In the genomic region with DNA sequence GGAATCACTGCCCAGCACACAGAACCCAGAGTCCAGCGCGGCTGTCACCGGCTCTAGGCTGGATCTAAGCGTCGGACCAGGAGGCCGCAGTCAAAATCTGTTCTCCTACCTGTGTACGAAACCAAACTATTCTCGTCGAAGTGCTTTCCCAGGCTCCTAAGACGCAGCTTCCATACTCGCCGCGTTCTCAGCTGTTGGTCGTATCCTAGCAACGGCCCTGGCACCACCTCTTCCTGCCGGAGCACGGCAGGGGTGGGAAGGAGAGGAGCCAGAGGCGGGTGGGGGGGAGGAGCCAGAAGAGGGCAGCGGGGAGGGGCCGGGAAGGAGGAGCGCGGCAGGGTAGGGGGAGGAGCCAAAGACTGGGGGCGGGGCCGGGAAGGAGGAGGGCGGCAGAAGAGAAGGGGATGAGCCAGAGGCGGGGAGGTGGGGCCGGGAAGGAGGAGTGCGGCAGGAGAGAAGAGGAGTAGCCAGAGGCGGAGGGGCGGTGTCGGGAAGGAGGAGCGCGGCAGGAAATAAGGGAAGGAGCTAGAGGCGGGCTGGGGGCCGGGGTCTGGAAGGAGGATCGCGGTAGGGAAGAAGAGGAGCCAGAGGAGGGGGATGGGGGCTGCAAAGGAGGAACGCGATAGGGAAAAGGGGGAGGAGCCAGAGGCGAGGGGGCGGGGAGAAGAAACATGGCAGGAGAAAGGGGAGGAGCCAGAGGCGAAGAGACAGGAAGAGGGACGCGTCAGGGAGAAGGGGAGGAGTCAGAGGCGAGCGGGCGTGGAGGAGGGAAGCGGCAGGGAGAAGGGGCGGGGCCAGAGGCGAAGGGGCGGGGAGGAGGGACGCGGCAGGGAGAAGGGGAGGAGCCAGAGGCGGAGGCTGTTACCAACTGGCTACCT, we compare ENCODE assay signal across 1 cellular context.
TF ChIP-seq lines count a peak whose summit lies in the region.

A gene (minus strand): TSS at position 213 of the 878 bp plus-strand sequence. CDS start 22,255 bp downstream, outside the sequence.

TF ChIP-seq in HEK293, 187 proteins besides CTCF, POLR2A, EP300 and RAD21 (continued from another document):
- TF ChIP-seq, protein P1, sequence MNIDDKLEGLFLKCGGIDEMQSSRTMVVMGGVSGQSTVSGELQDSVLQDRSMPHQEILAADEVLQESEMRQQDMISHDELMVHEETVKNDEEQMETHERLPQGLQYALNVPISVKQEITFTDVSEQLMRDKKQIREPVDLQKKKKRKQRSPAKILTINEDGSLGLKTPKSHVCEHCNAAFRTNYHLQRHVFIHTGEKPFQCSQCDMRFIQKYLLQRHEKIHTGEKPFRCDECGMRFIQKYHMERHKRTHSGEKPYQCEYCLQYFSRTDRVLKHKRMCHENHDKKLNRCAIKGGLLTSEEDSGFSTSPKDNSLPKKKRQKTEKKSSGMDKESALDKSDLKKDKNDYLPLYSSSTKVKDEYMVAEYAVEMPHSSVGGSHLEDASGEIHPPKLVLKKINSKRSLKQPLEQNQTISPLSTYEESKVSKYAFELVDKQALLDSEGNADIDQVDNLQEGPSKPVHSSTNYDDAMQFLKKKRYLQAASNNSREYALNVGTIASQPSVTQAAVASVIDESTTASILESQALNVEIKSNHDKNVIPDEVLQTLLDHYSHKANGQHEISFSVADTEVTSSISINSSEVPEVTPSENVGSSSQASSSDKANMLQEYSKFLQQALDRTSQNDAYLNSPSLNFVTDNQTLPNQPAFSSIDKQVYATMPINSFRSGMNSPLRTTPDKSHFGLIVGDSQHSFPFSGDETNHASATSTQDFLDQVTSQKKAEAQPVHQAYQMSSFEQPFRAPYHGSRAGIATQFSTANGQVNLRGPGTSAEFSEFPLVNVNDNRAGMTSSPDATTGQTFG (tag by site-specific recombination; IDR thresholded peaks at IDR 0.05; ENCODE audit: borderline replicate concordance): no peak
- TF ChIP-seq GLIS2 (tag by site-specific recombination; IDR thresholded peaks at IDR 0.05): peak; percentile 51; the same call in 1 of the 2 replicates
- TF ChIP-seq ZBTB17 (tag by site-specific recombination; IDR thresholded peaks at IDR 0.05): peak; percentile 70
- TF ChIP-seq, protein P2, sequence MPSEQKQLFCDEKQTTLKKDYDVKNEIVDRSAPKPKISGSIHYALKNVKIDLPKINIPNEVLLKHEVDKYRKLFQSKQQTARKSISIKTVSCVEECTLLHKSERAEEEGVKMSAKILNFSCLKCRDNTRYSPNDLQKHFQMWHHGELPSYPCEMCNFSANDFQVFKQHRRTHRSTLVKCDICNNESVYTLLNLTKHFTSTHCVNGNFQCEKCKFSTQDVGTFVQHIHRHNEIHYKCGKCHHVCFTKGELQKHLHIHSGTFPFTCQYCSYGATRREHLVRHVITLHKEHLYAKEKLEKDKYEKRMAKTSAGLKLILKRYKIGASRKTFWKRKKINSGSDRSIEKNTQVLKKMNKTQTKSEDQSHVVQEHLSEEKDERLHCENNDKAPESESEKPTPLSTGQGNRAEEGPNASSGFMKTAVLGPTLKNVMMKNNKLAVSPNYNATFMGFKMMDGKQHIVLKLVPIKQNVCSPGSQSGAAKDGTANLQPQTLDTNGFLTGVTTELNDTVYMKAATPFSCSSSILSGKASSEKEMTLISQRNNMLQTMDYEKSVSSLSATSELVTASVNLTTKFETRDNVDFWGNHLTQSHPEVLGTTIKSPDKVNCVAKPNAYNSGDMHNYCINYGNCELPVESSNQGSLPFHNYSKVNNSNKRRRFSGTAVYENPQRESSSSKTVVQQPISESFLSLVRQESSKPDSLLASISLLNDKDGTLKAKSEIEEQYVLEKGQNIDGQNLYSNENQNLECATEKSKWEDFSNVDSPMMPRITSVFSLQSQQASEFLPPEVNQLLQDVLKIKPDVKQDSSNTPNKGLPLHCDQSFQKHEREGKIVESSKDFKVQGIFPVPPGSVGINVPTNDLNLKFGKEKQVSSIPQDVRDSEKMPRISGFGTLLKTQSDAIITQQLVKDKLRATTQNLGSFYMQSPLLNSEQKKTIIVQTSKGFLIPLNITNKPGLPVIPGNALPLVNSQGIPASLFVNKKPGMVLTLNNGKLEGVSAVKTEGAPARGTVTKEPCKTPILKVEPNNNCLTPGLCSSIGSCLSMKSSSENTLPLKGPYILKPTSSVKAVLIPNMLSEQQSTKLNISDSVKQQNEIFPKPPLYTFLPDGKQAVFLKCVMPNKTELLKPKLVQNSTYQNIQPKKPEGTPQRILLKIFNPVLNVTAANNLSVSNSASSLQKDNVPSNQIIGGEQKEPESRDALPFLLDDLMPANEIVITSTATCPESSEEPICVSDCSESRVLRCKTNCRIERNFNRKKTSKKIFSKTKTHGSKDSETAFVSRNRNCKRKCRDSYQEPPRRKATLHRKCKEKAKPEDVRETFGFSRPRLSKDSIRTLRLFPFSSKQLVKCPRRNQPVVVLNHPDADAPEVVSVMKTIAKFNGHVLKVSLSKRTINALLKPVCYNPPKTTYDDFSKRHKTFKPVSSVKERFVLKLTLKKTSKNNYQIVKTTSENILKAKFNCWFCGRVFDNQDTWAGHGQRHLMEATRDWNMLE (tag by site-specific recombination; conservative IDR thresholded peaks at IDR 0.05; ENCODE audit: low read depth): no peak
- peak; percentile 37 for TF ChIP-seq ZNF335 (tag by site-specific recombination; conservative IDR thresholded peaks at IDR 0.05)
- peak; percentile 90; the same call in 1 of the 2 replicates for TF ChIP-seq ZNF394 (tag by site-specific recombination; IDR thresholded peaks at IDR 0.05; ENCODE audit: borderline replicate concordance)
- TF ChIP-seq KLF1 (tag by site-specific recombination; IDR thresholded peaks at IDR 0.05): peak; percentile 83
- 0 out of 2 replicates have a peak, but pooled peaks have one; percentile 9 for TF ChIP-seq SP7 (tag by site-specific recombination; IDR thresholded peaks at IDR 0.05)
- TF ChIP-seq GLIS1 (tag by site-specific recombination; IDR thresholded peaks at IDR 0.05): peak; percentile 76
- TF ChIP-seq ZNF23 (tag by site-specific recombination; IDR thresholded peaks at IDR 0.05; ENCODE audit: borderline replicate concordance): no peak
- TF ChIP-seq WT1 (tag by site-specific recombination; IDR thresholded peaks at IDR 0.05): peak; percentile 66
- TF ChIP-seq, protein P3, sequence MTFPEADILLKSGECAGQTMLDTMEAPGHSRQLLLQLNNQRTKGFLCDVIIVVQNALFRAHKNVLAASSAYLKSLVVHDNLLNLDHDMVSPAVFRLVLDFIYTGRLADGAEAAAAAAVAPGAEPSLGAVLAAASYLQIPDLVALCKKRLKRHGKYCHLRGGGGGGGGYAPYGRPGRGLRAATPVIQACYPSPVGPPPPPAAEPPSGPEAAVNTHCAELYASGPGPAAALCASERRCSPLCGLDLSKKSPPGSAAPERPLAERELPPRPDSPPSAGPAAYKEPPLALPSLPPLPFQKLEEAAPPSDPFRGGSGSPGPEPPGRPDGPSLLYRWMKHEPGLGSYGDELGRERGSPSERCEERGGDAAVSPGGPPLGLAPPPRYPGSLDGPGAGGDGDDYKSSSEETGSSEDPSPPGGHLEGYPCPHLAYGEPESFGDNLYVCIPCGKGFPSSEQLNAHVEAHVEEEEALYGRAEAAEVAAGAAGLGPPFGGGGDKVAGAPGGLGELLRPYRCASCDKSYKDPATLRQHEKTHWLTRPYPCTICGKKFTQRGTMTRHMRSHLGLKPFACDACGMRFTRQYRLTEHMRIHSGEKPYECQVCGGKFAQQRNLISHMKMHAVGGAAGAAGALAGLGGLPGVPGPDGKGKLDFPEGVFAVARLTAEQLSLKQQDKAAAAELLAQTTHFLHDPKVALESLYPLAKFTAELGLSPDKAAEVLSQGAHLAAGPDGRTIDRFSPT (tag by site-specific recombination; IDR thresholded peaks at IDR 0.05): peak; percentile 61; the same call in 1 of the 2 replicates
- TF ChIP-seq ZNF600 (tag by site-specific recombination; IDR thresholded peaks at IDR 0.05): peak; percentile 98
- TF ChIP-seq, protein P4, sequence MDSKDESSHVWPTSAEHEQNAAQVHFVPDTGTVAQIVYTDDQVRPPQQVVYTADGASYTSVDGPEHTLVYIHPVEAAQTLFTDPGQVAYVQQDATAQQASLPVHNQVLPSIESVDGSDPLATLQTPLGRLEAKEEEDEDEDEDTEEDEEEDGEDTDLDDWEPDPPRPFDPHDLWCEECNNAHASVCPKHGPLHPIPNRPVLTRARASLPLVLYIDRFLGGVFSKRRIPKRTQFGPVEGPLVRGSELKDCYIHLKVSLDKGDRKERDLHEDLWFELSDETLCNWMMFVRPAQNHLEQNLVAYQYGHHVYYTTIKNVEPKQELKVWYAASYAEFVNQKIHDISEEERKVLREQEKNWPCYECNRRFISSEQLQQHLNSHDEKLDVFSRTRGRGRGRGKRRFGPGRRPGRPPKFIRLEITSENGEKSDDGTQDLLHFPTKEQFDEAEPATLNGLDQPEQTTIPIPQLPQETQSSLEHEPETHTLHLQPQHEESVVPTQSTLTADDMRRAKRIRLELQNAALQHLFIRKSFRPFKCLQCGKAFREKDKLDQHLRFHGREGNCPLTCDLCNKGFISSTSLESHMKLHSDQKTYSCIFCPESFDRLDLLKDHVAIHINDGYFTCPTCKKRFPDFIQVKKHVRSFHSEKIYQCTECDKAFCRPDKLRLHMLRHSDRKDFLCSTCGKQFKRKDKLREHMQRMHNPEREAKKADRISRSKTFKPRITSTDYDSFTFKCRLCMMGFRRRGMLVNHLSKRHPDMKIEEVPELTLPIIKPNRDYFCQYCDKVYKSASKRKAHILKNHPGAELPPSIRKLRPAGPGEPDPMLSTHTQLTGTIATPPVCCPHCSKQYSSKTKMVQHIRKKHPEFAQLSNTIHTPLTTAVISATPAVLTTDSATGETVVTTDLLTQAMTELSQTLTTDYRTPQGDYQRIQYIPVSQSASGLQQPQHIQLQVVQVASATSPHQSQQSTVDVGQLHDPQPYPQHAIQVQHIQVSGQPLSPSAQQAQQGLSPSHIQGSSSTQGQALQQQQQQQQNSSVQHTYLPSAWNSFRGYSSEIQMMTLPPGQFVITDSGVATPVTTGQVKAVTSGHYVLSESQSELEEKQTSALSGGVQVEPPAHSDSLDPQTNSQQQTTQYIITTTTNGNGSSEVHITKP (tag by site-specific recombination; IDR thresholded peaks at IDR 0.05): peak; percentile 42; the same call in 1 of the 2 replicates
- TF ChIP-seq ZNF354C (tag by site-specific recombination; IDR thresholded peaks at IDR 0.05; ENCODE audit: borderline replicate concordance, low read depth): no peak
- TF ChIP-seq ZNF366 (tag by site-specific recombination; conservative IDR thresholded peaks at IDR 0.05): peak; percentile 100
- TF ChIP-seq, protein P5, sequence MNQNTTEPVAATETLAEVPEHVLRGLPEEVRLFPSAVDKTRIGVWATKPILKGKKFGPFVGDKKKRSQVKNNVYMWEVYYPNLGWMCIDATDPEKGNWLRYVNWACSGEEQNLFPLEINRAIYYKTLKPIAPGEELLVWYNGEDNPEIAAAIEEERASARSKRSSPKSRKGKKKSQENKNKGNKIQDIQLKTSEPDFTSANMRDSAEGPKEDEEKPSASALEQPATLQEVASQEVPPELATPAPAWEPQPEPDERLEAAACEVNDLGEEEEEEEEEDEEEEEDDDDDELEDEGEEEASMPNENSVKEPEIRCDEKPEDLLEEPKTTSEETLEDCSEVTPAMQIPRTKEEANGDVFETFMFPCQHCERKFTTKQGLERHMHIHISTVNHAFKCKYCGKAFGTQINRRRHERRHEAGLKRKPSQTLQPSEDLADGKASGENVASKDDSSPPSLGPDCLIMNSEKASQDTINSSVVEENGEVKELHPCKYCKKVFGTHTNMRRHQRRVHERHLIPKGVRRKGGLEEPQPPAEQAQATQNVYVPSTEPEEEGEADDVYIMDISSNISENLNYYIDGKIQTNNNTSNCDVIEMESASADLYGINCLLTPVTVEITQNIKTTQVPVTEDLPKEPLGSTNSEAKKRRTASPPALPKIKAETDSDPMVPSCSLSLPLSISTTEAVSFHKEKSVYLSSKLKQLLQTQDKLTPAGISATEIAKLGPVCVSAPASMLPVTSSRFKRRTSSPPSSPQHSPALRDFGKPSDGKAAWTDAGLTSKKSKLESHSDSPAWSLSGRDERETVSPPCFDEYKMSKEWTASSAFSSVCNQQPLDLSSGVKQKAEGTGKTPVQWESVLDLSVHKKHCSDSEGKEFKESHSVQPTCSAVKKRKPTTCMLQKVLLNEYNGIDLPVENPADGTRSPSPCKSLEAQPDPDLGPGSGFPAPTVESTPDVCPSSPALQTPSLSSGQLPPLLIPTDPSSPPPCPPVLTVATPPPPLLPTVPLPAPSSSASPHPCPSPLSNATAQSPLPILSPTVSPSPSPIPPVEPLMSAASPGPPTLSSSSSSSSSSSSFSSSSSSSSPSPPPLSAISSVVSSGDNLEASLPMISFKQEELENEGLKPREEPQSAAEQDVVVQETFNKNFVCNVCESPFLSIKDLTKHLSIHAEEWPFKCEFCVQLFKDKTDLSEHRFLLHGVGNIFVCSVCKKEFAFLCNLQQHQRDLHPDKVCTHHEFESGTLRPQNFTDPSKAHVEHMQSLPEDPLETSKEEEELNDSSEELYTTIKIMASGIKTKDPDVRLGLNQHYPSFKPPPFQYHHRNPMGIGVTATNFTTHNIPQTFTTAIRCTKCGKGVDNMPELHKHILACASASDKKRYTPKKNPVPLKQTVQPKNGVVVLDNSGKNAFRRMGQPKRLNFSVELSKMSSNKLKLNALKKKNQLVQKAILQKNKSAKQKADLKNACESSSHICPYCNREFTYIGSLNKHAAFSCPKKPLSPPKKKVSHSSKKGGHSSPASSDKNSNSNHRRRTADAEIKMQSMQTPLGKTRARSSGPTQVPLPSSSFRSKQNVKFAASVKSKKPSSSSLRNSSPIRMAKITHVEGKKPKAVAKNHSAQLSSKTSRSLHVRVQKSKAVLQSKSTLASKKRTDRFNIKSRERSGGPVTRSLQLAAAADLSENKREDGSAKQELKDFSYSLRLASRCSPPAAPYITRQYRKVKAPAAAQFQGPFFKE (tag by site-specific recombination; IDR thresholded peaks at IDR 0.05; ENCODE audit: borderline replicate concordance): no peak
- no peak for TF ChIP-seq MYNN (tag by site-specific recombination; IDR thresholded peaks at IDR 0.05; ENCODE audit: borderline replicate concordance)
- no peak for TF ChIP-seq ZNF433 (tag by site-specific recombination; IDR thresholded peaks at IDR 0.05; ENCODE audit: low read depth)
- TF ChIP-seq, protein P6, sequence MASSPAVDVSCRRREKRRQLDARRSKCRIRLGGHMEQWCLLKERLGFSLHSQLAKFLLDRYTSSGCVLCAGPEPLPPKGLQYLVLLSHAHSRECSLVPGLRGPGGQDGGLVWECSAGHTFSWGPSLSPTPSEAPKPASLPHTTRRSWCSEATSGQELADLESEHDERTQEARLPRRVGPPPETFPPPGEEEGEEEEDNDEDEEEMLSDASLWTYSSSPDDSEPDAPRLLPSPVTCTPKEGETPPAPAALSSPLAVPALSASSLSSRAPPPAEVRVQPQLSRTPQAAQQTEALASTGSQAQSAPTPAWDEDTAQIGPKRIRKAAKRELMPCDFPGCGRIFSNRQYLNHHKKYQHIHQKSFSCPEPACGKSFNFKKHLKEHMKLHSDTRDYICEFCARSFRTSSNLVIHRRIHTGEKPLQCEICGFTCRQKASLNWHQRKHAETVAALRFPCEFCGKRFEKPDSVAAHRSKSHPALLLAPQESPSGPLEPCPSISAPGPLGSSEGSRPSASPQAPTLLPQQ (tag by site-specific recombination; IDR thresholded peaks at IDR 0.05): 0 out of 2 replicates have a peak, but pooled peaks have one; percentile 14
- no peak for TF ChIP-seq ZFP37 (tag by site-specific recombination; IDR thresholded peaks at IDR 0.05)
- TF ChIP-seq IKZF3 (tag by site-specific recombination; IDR thresholded peaks at IDR 0.05): peak; percentile 99
- TF ChIP-seq ZXDB (tag by site-specific recombination; IDR thresholded peaks at IDR 0.05): 0 out of 2 replicates have a peak, but pooled peaks have one; percentile 10
- peak; percentile 88 for TF ChIP-seq KLF8 (tag by site-specific recombination; IDR thresholded peaks at IDR 0.05)
- peak; percentile 8; the same call in 1 of the 2 replicates for TF ChIP-seq ZNF76 (tag by site-specific recombination; IDR thresholded peaks at IDR 0.05; ENCODE audit: borderline replicate concordance, low read depth)
- TF ChIP-seq ZNF341 (tag by site-specific recombination; IDR thresholded peaks at IDR 0.05; ENCODE audit: low read depth): peak; percentile 68
- peak; percentile 78 for TF ChIP-seq ZFP69B (tag by site-specific recombination; IDR thresholded peaks at IDR 0.05)
- no peak for TF ChIP-seq ZNF211 (tag by site-specific recombination; IDR thresholded peaks at IDR 0.05; ENCODE audit: low read depth)
